ENCODE assay signal across 23 cellular contexts in the genomic region with DNA sequence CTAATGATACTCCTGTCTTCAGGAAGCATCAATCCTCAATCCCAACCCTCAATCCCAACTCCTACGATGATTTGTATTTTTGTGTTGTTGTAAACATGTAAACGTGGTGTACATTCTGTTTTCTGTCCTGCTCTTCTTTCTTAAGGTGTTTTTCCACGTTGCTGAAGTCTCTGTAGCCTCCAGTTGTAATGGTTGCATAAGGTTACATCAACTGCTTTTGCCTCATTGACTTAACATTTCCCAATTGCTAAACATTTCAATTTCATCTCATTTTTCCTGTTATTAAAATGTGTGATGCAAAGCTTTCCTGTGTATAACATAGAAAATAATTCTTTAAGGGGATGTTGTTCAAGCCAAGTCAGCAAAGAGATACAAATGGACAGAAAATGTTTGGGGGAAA. TPM values are rescaled to one million over a fixed set of nuclear protein-coding genes. Genes with fewer than 3 reads are reported as not detected.
"Had no signal": no experiment of that assay in that cellular context is flagged by ENCODE, and none has a peak within 500 bp of the region (broad histone marks: within the 10 kb centered on the region; RNA-seq: fewer than 3 reads in every experiment).

No MANE protein-coding gene starts in this region.

- H3K36me3 Mint-ChIP-seq: T-cell had no signal

- H3K27ac Mint-ChIP-seq: activated B cell treated with CpG ODN at 0.5 μM for 24 hours; activated CD4-positive, alpha-beta memory T cell treated with anti-CD3 and anti-CD28 coated beads, Interleukin-2, amount 10 ng/mL, durations not matched to agents 7 days and 5 days; activated naive CD4-positive, alpha-beta T cell treated with anti-CD3 and anti-CD28 coated beads for 36 hours; activated naive CD8-positive, alpha-beta T cell treated with anti-CD3 and anti-CD28 coated beads, Interleukin-2, amount 50 U/mL, for 24 hours; activated T-helper 2 cell treated with anti-CD3 and anti-CD28 coated beads, Interferon-gamma antibody, Interleukin-2, Interleukin-4, amounts not matched to agents 10 μg/mL and 5 μg/mL and 100 μg/mL, durations not matched to agents 14 hours and 24 hours and 36 hours; nephron; T-cell had no signal

- H3K27me3 ChIP-seq: gastroesophageal sphincter, heart left ventricle, left lung, thyroid gland had no signal

- H3K9me3 ChIP-seq: gastroesophageal sphincter, heart left ventricle, left lung, thyroid gland had no signal

- ATAC-seq: activated naive CD8-positive, alpha-beta T cell treated with anti-CD3 and anti-CD28 coated beads, Interleukin-2, amount 50 U/mL, for 24 hours; heart left ventricle; left lung; T-cell had no signal

- H3K9me3 Mint-ChIP-seq: activated B cell treated with CpG ODN at 0.5 μM for 24 hours; activated CD4-positive, alpha-beta memory T cell treated with anti-CD3 and anti-CD28 coated beads, Interleukin-2, amount 10 ng/mL, durations not matched to agents 7 days and 5 days; activated naive CD4-positive, alpha-beta T cell treated with anti-CD3 and anti-CD28 coated beads for 36 hours; activated naive CD8-positive, alpha-beta T cell treated with anti-CD3 and anti-CD28 coated beads, Interleukin-2, amount 50 U/mL, for 24 hours; activated T-helper 2 cell treated with anti-CD3 and anti-CD28 coated beads, Interferon-gamma antibody, Interleukin-2, Interleukin-4, amounts not matched to agents 10 μg/mL and 5 μg/mL and 100 μg/mL, durations not matched to agents 14 hours and 24 hours and 36 hours; T-cell had no signal

- H3K27ac ChIP-seq: thyroid gland had no signal

- H3K4me3 ChIP-seq: gastroesophageal sphincter, heart left ventricle, left lung, thyroid gland had no signal

- H3K4me3 Mint-ChIP-seq: activated B cell treated with CpG ODN at 0.5 μM for 24 hours; activated CD4-positive, alpha-beta memory T cell treated with anti-CD3 and anti-CD28 coated beads, Interleukin-2, amount 10 ng/mL, durations not matched to agents 7 days and 5 days; activated naive CD4-positive, alpha-beta T cell treated with anti-CD3 and anti-CD28 coated beads for 36 hours; activated naive CD8-positive, alpha-beta T cell treated with anti-CD3 and anti-CD28 coated beads, Interleukin-2, amount 50 U/mL, for 24 hours; nephron; T-cell had no signal

- DNase-seq: activated B cell treated with CpG ODN at 0.5 μM for 24 hours; activated CD4-positive, alpha-beta memory T cell treated with anti-CD3 and anti-CD28 coated beads, Interleukin-2, amount 10 ng/mL, durations not matched to agents 7 days and 5 days; activated CD4-positive, alpha-beta T cell treated with anti-CD3 and anti-CD28 coated beads for 48 hours; activated naive CD4-positive, alpha-beta T cell treated with anti-CD3 and anti-CD28 coated beads for 36 hours; activated naive CD8-positive, alpha-beta T cell treated with anti-CD3 and anti-CD28 coated beads, Interleukin-2, amount 50 U/mL, for 24 hours; activated T-cell treated with anti-CD3 and anti-CD28 coated beads, Interleukin-2, amount 50 U/mL, for 1 hour; aorta; cerebellar nuclear complex; dermis blood vessel endothelial cell; effector memory CD4-positive, alpha-beta T cell; heart left ventricle; left lung; midbrain; nucleus accumbens; retina; stimulated activated CD4-positive, alpha-beta T cell treated with anti-CD3 and anti-CD28 coated beads, Interleukin-2, amount 100 ng/mL, for 24 hours; stimulated activated naive CD4-positive, alpha-beta T cell treated with Interleukin-2 at 50 U/mL for 16 hours; T-cell; T-helper 9 cell; thyroid gland had no signal

- H3K4me1 Mint-ChIP-seq: activated B cell treated with CpG ODN at 0.5 μM for 24 hours; activated CD4-positive, alpha-beta memory T cell treated with anti-CD3 and anti-CD28 coated beads, Interleukin-2, amount 10 ng/mL, durations not matched to agents 7 days and 5 days; activated naive CD8-positive, alpha-beta T cell treated with anti-CD3 and anti-CD28 coated beads, Interleukin-2, amount 50 U/mL, for 24 hours; T-cell had no signal

- H3K36me3 ChIP-seq: gastroesophageal sphincter, heart left ventricle, left lung, thyroid gland had no signal

RNA-seq across cellular contexts. Expression of gene HRH1, which starts 33.4 kb away (rescaled TPM):
- total RNA-seq: activated B cell treated with CpG ODN at 0.5 μM for 24 hours had no signal
